ENCODE assay signal across 14 cellular contexts in genomic region chr1:165254376-165254775, GRCh38.
DNase-seq lines count a peak whose midpoint lies in the region.
"Had no signal": no experiment of that assay in that cellular context is flagged by ENCODE, and none has a peak within 500 bp of the region (broad histone marks: within the 10 kb centered on the region; RNA-seq: fewer than 3 reads in every experiment).

No MANE protein-coding gene starts in this region.

- DNase-seq in NCI-H748 (lab: John Stamatoyannopoulos, UW; ENCODE audit: unreplicated experiment) (peak; percentile 15), NCI-H748 treated with DMSO at 0.1 percent for 48 hours (lab: John Stamatoyannopoulos, UW) (no peak), NCI-H524 treated with DMSO at 0.1 percent for 48 hours (lab: John Stamatoyannopoulos, UW) (peak; percentile 67), left kidney (ENCODE audit: low read depth, low spot score) (peak; percentile 12), NCI-H446 (lab: John Stamatoyannopoulos, UW) (no peak), SKM-1 treated with dmso at 0.1 percent for 144 hours (lab: John Stamatoyannopoulos, UW; ENCODE audit: unreplicated experiment) (no peak), germinal center (ENCODE audit: low spot score) (no peak)
- DNase-seq in stimulated activated CD8-positive, alpha-beta memory T cell treated with anti-CD3 and anti-CD28 coated beads, Interleukin-4, amount 100 ng/mL, for 48 hours: no peak
- DNase-seq: CD4-positive, alpha-beta T cell; MV-4-11; NCI-H187 treated with DMSO at 0.1 percent for 48 hours; NCI-H345; NK-92 treated with Interleukin-12 subunit alpha and Interleukin-12 subunit beta, amount 100 ng/mL, for 24 hours; Peyer's patch had no signal

Comparison
In these comparisons a context has a peak if more than half of its experiments do, and no peak if none do; other contexts are left out.
1. DNase-seq: peak in NCI-H748 (single experiment), NCI-H524 treated with DMSO at 0.1 percent for 48 hours (single experiment) and left kidney (single experiment); none in NCI-H748 treated with DMSO at 0.1 percent for 48 hours (single experiment), NCI-H446 (0 of 2), SKM-1 treated with dmso at 0.1 percent for 144 hours (single experiment), stimulated activated CD8-positive, alpha-beta memory T cell treated with anti-CD3 and anti-CD28 coated beads, Interleukin-4, amount 100 ng/mL, for 48 hours (single experiment) and germinal center (single experiment).